10 cellular contexts compared by ENCODE assay signal in genomic region chr12:31876568-31877424, GRCh38.
A peak's percentile ranks its signal among the peaks of the same experiment; 100 is the strongest.
DNase-seq lines count a peak whose midpoint lies in the region; ATAC-seq and TF ChIP-seq lines count a peak whose summit lies in the region.
"Had no signal": no experiment of that assay in that cellular context is flagged by ENCODE, and none has a peak within 500 bp of the region (broad histone marks: within the 10 kb centered on the region; RNA-seq: fewer than 3 reads in every experiment).

No MANE protein-coding gene starts in this region.

- CTCF ChIA-PET in activated naive CD4-positive, alpha-beta T cell treated with anti-CD3 and anti-CD28 coated beads for 36 hours (lab: Charles Lee): interaction anchor here (1.4 kb wide), 1 partner anchor 148 kb away, joined by 3 read pairs; the partner anchor contains the start of gene AMN1

- H3K27me3 Mint-ChIP-seq in activated naive CD4-positive, alpha-beta T cell treated with anti-CD3 and anti-CD28 coated beads for 36 hours (ENCODE audit: low read depth): no peaks in the 10 kb centered on the region
- no peaks in the 10 kb centered on the region for H3K27me3 Mint-ChIP-seq in stimulated activated naive CD8-positive, alpha-beta T cell treated with anti-CD3 and anti-CD28 coated beads, Interleukin-15, amount 100 ng/mL, for 72 hours

- H3K36me3 Mint-ChIP-seq in activated naive CD4-positive, alpha-beta T cell treated with anti-CD3 and anti-CD28 coated beads for 36 hours (ENCODE audit: low read depth): peaks cover 19% of the 10 kb centered on the region

- ATAC-seq in stimulated activated naive CD8-positive, alpha-beta T cell treated with anti-CD3 and anti-CD28 coated beads, Interleukin-15, amount 100 ng/mL, for 72 hours: no peak
- ATAC-seq in HG02610 (IDR thresholded peaks at IDR 0.05; ENCODE audit: unreplicated experiment) (no peak), HG03196 (IDR thresholded peaks at IDR 0.05; ENCODE audit: unreplicated experiment) (no peak), GM18861 (IDR thresholded peaks at IDR 0.05; ENCODE audit: unreplicated experiment) (no peak)

- H3K4me3 Mint-ChIP-seq in activated naive CD4-positive, alpha-beta T cell treated with anti-CD3 and anti-CD28 coated beads for 36 hours: no peak overlapping the region
- no peak overlapping the region for H3K4me3 Mint-ChIP-seq in stimulated activated naive CD8-positive, alpha-beta T cell treated with anti-CD3 and anti-CD28 coated beads, Interleukin-15, amount 100 ng/mL, for 72 hours

- peaks cover 9% of the 10 kb centered on the region for H3K9me3 ChIP-seq in left ventricle myocardium inferior (replicated peaks)

- H3K4me1 Mint-ChIP-seq in activated naive CD4-positive, alpha-beta T cell treated with anti-CD3 and anti-CD28 coated beads for 36 hours (ENCODE audit: low read depth): peaks cover 38% of the 10 kb centered on the region
- H3K4me1 Mint-ChIP-seq in stimulated activated naive CD8-positive, alpha-beta T cell treated with anti-CD3 and anti-CD28 coated beads, Interleukin-15, amount 100 ng/mL, for 72 hours: peaks cover 26% of the 10 kb centered on the region

- H3K4me1 ChIP-seq in left ventricle myocardium inferior: peaks cover 26% of the 10 kb centered on the region

- no peaks in the 10 kb centered on the region for H3K27me3 ChIP-seq in left ventricle myocardium inferior (ENCODE audit: low read depth)
- H3K27me3 ChIP-seq: brain microvascular endothelial cell had no signal

- H3K36me3 ChIP-seq in left ventricle myocardium inferior: no peaks in the 10 kb centered on the region
- H3K36me3 ChIP-seq: brain microvascular endothelial cell had no signal

- H3K9me3 Mint-ChIP-seq in activated naive CD4-positive, alpha-beta T cell treated with anti-CD3 and anti-CD28 coated beads for 36 hours: peaks cover 20% of the 10 kb centered on the region
- peaks cover 29 to 40% of the 10 kb centered on the region in 2 donors for H3K9me3 Mint-ChIP-seq in stimulated activated naive CD8-positive, alpha-beta T cell treated with anti-CD3 and anti-CD28 coated beads, Interleukin-15, amount 100 ng/mL, for 72 hours

- no peak for DNase-seq in activated naive CD4-positive, alpha-beta T cell treated with anti-CD3 and anti-CD28 coated beads for 36 hours
- no peak for DNase-seq in activated naive CD4-positive, alpha-beta T cell treated with Interleukin-2 at 50 U/mL for 16 hours
- peak; percentile 19 for DNase-seq in RPMI8226
- DNase-seq in left ventricle myocardium inferior: peak; percentile 16
- no peak for DNase-seq in stimulated activated naive CD8-positive, alpha-beta T cell treated with anti-CD3 and anti-CD28 coated beads, Interleukin-15, amount 100 ng/mL, for 72 hours
- DNase-seq: brain microvascular endothelial cell, NCI-H1105 treated with DMSO at 0.1 percent for 48 hours had no signal

- intact Hi-C loops in activated naive CD4-positive, alpha-beta T cell treated with anti-CD3 and anti-CD28 coated beads for 36 hours (cut with micrococcal nuclease): loop anchor here (5.0 kb wide), 1 partner anchor 129 kb away; no protein-coding TSS in a partner anchor
- intact Hi-C loops in left ventricle myocardium inferior (cut with micrococcal nuclease): no loop called here

- no peak for TF ChIP-seq CTCF in left ventricle myocardium inferior (IDR thresholded peaks at IDR 0.05; ENCODE audit: borderline replicate concordance)

- H3K27ac Mint-ChIP-seq in activated naive CD4-positive, alpha-beta T cell treated with anti-CD3 and anti-CD28 coated beads for 36 hours: peak overlapping the region; percentile 83
- peak overlapping the region; percentile 49 to 59 for H3K27ac Mint-ChIP-seq in stimulated activated naive CD8-positive, alpha-beta T cell treated with anti-CD3 and anti-CD28 coated beads, Interleukin-15, amount 100 ng/mL, for 72 hours

- peak overlapping the region; percentile 84 for H3K27ac ChIP-seq in left ventricle myocardium inferior (replicated peaks)
- H3K27ac ChIP-seq: brain microvascular endothelial cell had no signal

- H3K4me3 ChIP-seq in left ventricle myocardium inferior: no peak overlapping the region

Comparison
In these comparisons a context has a peak if more than half of its experiments do, and no peak if none do; other contexts are left out.
1. DNase-seq: peak in RPMI8226 (single experiment) and left ventricle myocardium inferior (single experiment); none in activated naive CD4-positive, alpha-beta T cell treated with anti-CD3 and anti-CD28 coated beads for 36 hours (single experiment), activated naive CD4-positive, alpha-beta T cell treated with Interleukin-2 at 50 U/mL for 16 hours (single experiment) and stimulated activated naive CD8-positive, alpha-beta T cell treated with anti-CD3 and anti-CD28 coated beads, Interleukin-15, amount 100 ng/mL, for 72 hours (0 of 2).